15 cellular contexts compared by ENCODE assay signal in genomic region chr4:16270654-16271328, GRCh38. TPM values are rescaled to one million over a fixed set of nuclear protein-coding genes. Genes with fewer than 3 reads are reported as not detected.
DNase-seq lines count a peak whose midpoint lies in the region; ATAC-seq and TF ChIP-seq lines count a peak whose summit lies in the region.
"Had no signal": no experiment of that assay in that cellular context is flagged by ENCODE, and none has a peak within 500 bp of the region (broad histone marks: within the 10 kb centered on the region; RNA-seq: fewer than 3 reads in every experiment).

No MANE protein-coding gene starts in this region.

- intact Hi-C loops in activated naive CD4-positive, alpha-beta T cell treated with anti-CD3 and anti-CD28 coated beads for 36 hours (cut with micrococcal nuclease) = no loop called here

- TF ChIP-seq CTCF in foreskin keratinocyte (conservative IDR thresholded peaks at IDR 0.05) = peak; percentile 35

- H3K9me3 ChIP-seq in MG63 = no peaks in the 10 kb centered on the region
- H3K9me3 ChIP-seq: SJCRH30, transverse colon had no signal

- H3K4me3 Mint-ChIP-seq in activated naive CD4-positive, alpha-beta T cell treated with anti-CD3 and anti-CD28 coated beads for 36 hours = no peak overlapping the region
- H3K4me3 Mint-ChIP-seq in T-helper 2 cell treated with Interferon-gamma antibody and Interleukin-4, amounts not matched to agents 5 μg/mL and 100 μg/mL, for 36 hours = no peak overlapping the region
- H3K4me3 Mint-ChIP-seq: activated T-cell treated with anti-CD3 and anti-CD28 coated beads, Interleukin-2, amount 50 U/mL, for 72 hours; B cell; effector memory CD8-positive, alpha-beta T cell; memory B cell had no signal

- no peak overlapping the region for H3K27ac Mint-ChIP-seq in activated naive CD4-positive, alpha-beta T cell treated with anti-CD3 and anti-CD28 coated beads for 36 hours
- no peak overlapping the region for H3K27ac Mint-ChIP-seq in activated naive CD4-positive, alpha-beta T cell treated with anti-CD3 and anti-CD28 coated beads, Interleukin-2, amount 50 U/mL, for 72 hours
- no peak overlapping the region for H3K27ac Mint-ChIP-seq in T-helper 2 cell treated with Interferon-gamma antibody and Interleukin-4, amounts not matched to agents 5 μg/mL and 100 μg/mL, for 36 hours
- H3K27ac Mint-ChIP-seq: activated T-cell treated with anti-CD3 and anti-CD28 coated beads, Interleukin-2, amount 50 U/mL, for 72 hours; B cell; effector memory CD8-positive, alpha-beta T cell; memory B cell had no signal

- H3K36me3 ChIP-seq in MG63 = no peaks in the 10 kb centered on the region
- H3K36me3 ChIP-seq: SJCRH30, transverse colon had no signal

- no peaks in the 10 kb centered on the region for H3K4me1 Mint-ChIP-seq in activated naive CD4-positive, alpha-beta T cell treated with anti-CD3 and anti-CD28 coated beads for 36 hours (ENCODE audit: low read depth)
- peaks cover 3% of the 10 kb centered on the region for H3K4me1 Mint-ChIP-seq in T-helper 2 cell treated with Interferon-gamma antibody and Interleukin-4, amounts not matched to agents 5 μg/mL and 100 μg/mL, for 36 hours (ENCODE audit: low read depth)

- H3K27me3 ChIP-seq in foreskin keratinocyte = peaks cover 3% of the 10 kb centered on the region
- H3K27me3 ChIP-seq in MG63 = no peaks in the 10 kb centered on the region
- H3K27me3 ChIP-seq: SJCRH30, transverse colon had no signal

- ATAC-seq in activated naive CD4-positive, alpha-beta T cell treated with anti-CD3 and anti-CD28 coated beads, Interleukin-2, amount 50 U/mL, for 72 hours = no peak
- no peak for ATAC-seq in foreskin keratinocyte
- ATAC-seq: activated T-cell treated with anti-CD3 and anti-CD28 coated beads, Interleukin-2, amount 50 U/mL, for 72 hours; effector memory CD8-positive, alpha-beta T cell had no signal

- H3K9me3 Mint-ChIP-seq in activated naive CD4-positive, alpha-beta T cell treated with anti-CD3 and anti-CD28 coated beads for 36 hours = no peaks in the 10 kb centered on the region
- no peaks in the 10 kb centered on the region for H3K9me3 Mint-ChIP-seq in activated naive CD4-positive, alpha-beta T cell treated with anti-CD3 and anti-CD28 coated beads, Interleukin-2, amount 50 U/mL, for 72 hours
- H3K9me3 Mint-ChIP-seq in T-helper 2 cell treated with Interferon-gamma antibody and Interleukin-4, amounts not matched to agents 5 μg/mL and 100 μg/mL, for 36 hours = no peaks in the 10 kb centered on the region
- H3K9me3 Mint-ChIP-seq: effector memory CD8-positive, alpha-beta T cell; memory B cell had no signal

- H3K27me3 Mint-ChIP-seq in activated naive CD4-positive, alpha-beta T cell treated with anti-CD3 and anti-CD28 coated beads for 36 hours (ENCODE audit: low read depth) = no peaks in the 10 kb centered on the region
- H3K27me3 Mint-ChIP-seq in T-helper 2 cell treated with Interferon-gamma antibody and Interleukin-4, amounts not matched to agents 5 μg/mL and 100 μg/mL, for 36 hours (ENCODE audit: low read depth) = peaks cover 8% of the 10 kb centered on the region
- H3K27me3 Mint-ChIP-seq: B cell had no signal

- no peaks in the 10 kb centered on the region for H3K36me3 Mint-ChIP-seq in activated naive CD4-positive, alpha-beta T cell treated with anti-CD3 and anti-CD28 coated beads for 36 hours (ENCODE audit: low read depth)
- H3K36me3 Mint-ChIP-seq in activated naive CD4-positive, alpha-beta T cell treated with anti-CD3 and anti-CD28 coated beads, Interleukin-2, amount 50 U/mL, for 72 hours = no peaks in the 10 kb centered on the region
- no peaks in the 10 kb centered on the region for H3K36me3 Mint-ChIP-seq in T-helper 2 cell treated with Interferon-gamma antibody and Interleukin-4, amounts not matched to agents 5 μg/mL and 100 μg/mL, for 36 hours (ENCODE audit: low read depth)
- H3K36me3 Mint-ChIP-seq: memory B cell had no signal

- CTCF ChIA-PET in activated naive CD4-positive, alpha-beta T cell treated with anti-CD3 and anti-CD28 coated beads for 36 hours (lab: Charles Lee) = no interaction called here

- peaks cover 10% of the 10 kb centered on the region for H3K4me1 ChIP-seq in foreskin keratinocyte
- H3K4me1 ChIP-seq: transverse colon had no signal

- DNase-seq in activated naive CD4-positive, alpha-beta T cell treated with anti-CD3 and anti-CD28 coated beads for 36 hours = peak; percentile 12
- no peak for DNase-seq in activated naive CD4-positive, alpha-beta T cell treated with anti-CD3 and anti-CD28 coated beads, Interleukin-2, amount 50 U/mL, for 72 hours (ENCODE audit: low spot score in 2 of 2)
- DNase-seq in SK-MEL-5 (ENCODE audit: low read depth, low spot score) (peak; percentile 33), foreskin keratinocyte (no peak), stromal cell of bone marrow (ENCODE audit: low read depth) (peak; percentile 4), GM03348 (ENCODE audit: low spot score) (no peak), MG63 (no peak)
- DNase-seq in T-helper 2 cell treated with Interferon-gamma antibody and Interleukin-4, amounts not matched to agents 5 μg/mL and 100 μg/mL, for 36 hours (ENCODE audit: low spot score) = no peak
- DNase-seq: activated T-cell treated with anti-CD3 and anti-CD28 coated beads, Interleukin-2, amount 50 U/mL, for 72 hours; effector memory CD8-positive, alpha-beta T cell; NCI-H1092 treated with DMSO at 0.1 percent for 48 hours; transverse colon had no signal

- in situ Hi-C loops in SK-MEL-5 (cut with HindIII; ENCODE audit: low pct_unique_long_range_greater_than_20kb, low sequenced_read_pairs) = no loop called here

- H3K4me3 ChIP-seq in MG63 = no peak overlapping the region
- H3K4me3 ChIP-seq: SJCRH30, transverse colon had no signal

- H3K27ac ChIP-seq in foreskin keratinocyte = no peak overlapping the region
- H3K27ac ChIP-seq: SJCRH30, transverse colon had no signal

RNA-seq across cellular contexts. Expression of gene TAPT1, which starts 44.5 kb away (rescaled TPM):
- 10 to 100 TPM; 48.6 to 48.9 TPM for total RNA-seq in activated naive CD4-positive, alpha-beta T cell treated with anti-CD3 and anti-CD28 coated beads for 36 hours
- total RNA-seq in activated naive CD4-positive, alpha-beta T cell treated with anti-CD3 and anti-CD28 coated beads, Interleukin-2, amount 50 U/mL, for 72 hours = 10 to 100 TPM; 33.6 to 52.5 TPM
- 11.3 and 12.5 TPM in 2 replicates for total RNA-seq in SK-MEL-5 (2014; rRNA removed; shearing (Covaris generic))
- 8.2 and 10.6 TPM in 2 replicates for polyA plus RNA-seq in SK-MEL-5 (2015; cell fraction: cytosol; rRNA removed)
- polyA plus RNA-seq in SK-MEL-5 (2015; cell fraction: nucleus; rRNA removed) = 28.3 and 31.9 TPM in 2 replicates
- total RNA-seq in foreskin keratinocyte = 10.1 and 13.3 TPM in 2 replicates
- polyA plus RNA-seq in foreskin keratinocyte = 3.0 and 3.9 TPM in 2 replicates
- 2.3 and 7.9 TPM in 2 replicates for total RNA-seq in MG63 (2014; rRNA removed; shearing (Covaris generic); ENCODE audit: low replicate concordance)

Comparison
In these comparisons a context has a peak if more than half of its experiments do, and no peak if none do; other contexts are left out.
1. DNase-seq: peak in activated naive CD4-positive, alpha-beta T cell treated with anti-CD3 and anti-CD28 coated beads for 36 hours (single experiment), SK-MEL-5 (single experiment) and stromal cell of bone marrow (single experiment); none in activated naive CD4-positive, alpha-beta T cell treated with anti-CD3 and anti-CD28 coated beads, Interleukin-2, amount 50 U/mL, for 72 hours (0 of 2), foreskin keratinocyte (0 of 2), T-helper 2 cell treated with Interferon-gamma antibody and Interleukin-4, amounts not matched to agents 5 μg/mL and 100 μg/mL, for 36 hours (single experiment), GM03348 (single experiment) and MG63 (single experiment).